In the genomic region with DNA sequence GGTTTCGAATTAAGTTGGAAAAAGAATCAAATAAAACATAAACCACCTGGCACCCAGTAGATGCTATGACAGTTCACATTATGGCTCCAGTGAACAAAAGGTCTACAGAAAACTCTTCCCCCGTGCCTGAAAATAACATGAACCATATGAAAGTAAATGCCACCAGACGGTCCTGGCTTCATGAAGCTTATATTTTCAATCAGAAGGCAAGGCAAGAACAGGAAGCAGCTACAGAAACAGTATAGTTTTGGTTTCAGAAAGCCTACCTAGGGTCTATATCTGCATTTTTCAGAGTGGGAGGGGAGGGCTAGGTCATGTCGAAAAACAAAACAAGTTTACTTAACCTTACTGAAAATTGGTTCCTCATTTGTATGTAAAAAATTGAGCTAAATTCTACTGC, we compare ENCODE assay signal across 10 cellular contexts. TPM values are rescaled to one million over a fixed set of nuclear protein-coding genes. Genes with fewer than 3 reads are reported as not detected.
DNase-seq lines count a peak whose midpoint lies in the region; ATAC-seq and TF ChIP-seq lines count a peak whose summit lies in the region.
"Had no signal": no experiment of that assay in that cellular context is flagged by ENCODE, and none has a peak within 500 bp of the region (broad histone marks: within the 10 kb centered on the region; RNA-seq: fewer than 3 reads in every experiment).

No MANE protein-coding gene starts in this region.

- H3K36me3 ChIP-seq in brain microvascular endothelial cell (replicated peaks), result no peaks in the 10 kb centered on the region

- DNase-seq in activated T-cell treated with anti-CD3 and anti-CD28 coated beads, Interleukin-2, amount 50 U/mL, for 72 hours, result no peak
- DNase-seq in activated T-cell treated with anti-CD3 and anti-CD28 coated beads, Interleukin-2, amount 50 U/mL, for 1 hour, result no peak
- DNase-seq in NAMALWA (ENCODE audit: low spot score) (peak; percentile 81), head of caudate nucleus (no peak), brain microvascular endothelial cell (no peak), HFFc6 (no peak)
- DNase-seq: islet precursor cell had no signal

- H3K4me3 Mint-ChIP-seq in activated T-cell treated with anti-CD3 and anti-CD28 coated beads, Interleukin-2, amount 50 U/mL, for 72 hours, result peak overlapping the region; percentile 81 to 89
- peak overlapping the region; percentile 80 for H3K4me3 Mint-ChIP-seq in stimulated activated memory B cell treated with anti-CD40 and anti-IgM and Interleukin-4, amounts not matched to agents 10 μg/mL and 1 μg/mL and 100 μg/mL, for 72 hours
- no peak overlapping the region for H3K4me3 Mint-ChIP-seq in HFFc6

- H3K27me3 ChIP-seq in brain microvascular endothelial cell (replicated peaks), result no peaks in the 10 kb centered on the region

- ATAC-seq in activated T-cell treated with anti-CD3 and anti-CD28 coated beads, Interleukin-2, amount 50 U/mL, for 72 hours (replicated peaks in 1 of 2), result peak; percentile 25 to 33
- peak; percentile 62 for ATAC-seq in HG02759 (IDR thresholded peaks at IDR 0.05; ENCODE audit: unreplicated experiment)
- peak; percentile 80 for ATAC-seq in stimulated activated memory B cell treated with anti-CD40 and anti-IgM and Interleukin-4, amounts not matched to agents 10 μg/mL and 1 μg/mL and 100 μg/mL, for 72 hours
- ATAC-seq: SK-N-SH treated with all-trans-retinoic acid at 6 μM for 48 hours had no signal

- peaks cover 2 to 16% of the 10 kb centered on the region in 2 donors for H3K36me3 Mint-ChIP-seq in activated T-cell treated with anti-CD3 and anti-CD28 coated beads, Interleukin-2, amount 50 U/mL, for 72 hours (ENCODE audit: insufficient read depth in 2 of 2)
- peaks cover 49% of the 10 kb centered on the region for H3K36me3 Mint-ChIP-seq in stimulated activated memory B cell treated with anti-CD40 and anti-IgM and Interleukin-4, amounts not matched to agents 10 μg/mL and 1 μg/mL and 100 μg/mL, for 72 hours
- H3K36me3 Mint-ChIP-seq in HFFc6 (ENCODE audit: low read depth), result peaks cover 14% of the 10 kb centered on the region

- in situ Hi-C loops in brain microvascular endothelial cell (cut with HindIII; ENCODE audit: low pct_ligation_motif_present, low sequenced_read_pairs), result loop anchor here (25.0 kb wide), 1 partner anchor 100 kb away; a partner anchor contains a TSS

- peaks cover 91% of the 10 kb centered on the region for H3K4me1 Mint-ChIP-seq in activated T-cell treated with anti-CD3 and anti-CD28 coated beads, Interleukin-2, amount 50 U/mL, for 72 hours (ENCODE audit: low read depth)
- H3K4me1 Mint-ChIP-seq in stimulated activated memory B cell treated with anti-CD40 and anti-IgM and Interleukin-4, amounts not matched to agents 10 μg/mL and 1 μg/mL and 100 μg/mL, for 72 hours, result peaks cover 69% of the 10 kb centered on the region
- peaks cover 18% of the 10 kb centered on the region for H3K4me1 Mint-ChIP-seq in HFFc6 (ENCODE audit: low read depth)

- intact Hi-C loops in head of caudate nucleus (cut with DNase I), result no loop called here

- H3K27ac ChIP-seq in brain microvascular endothelial cell, result no peak overlapping the region

- H3K9me3 Mint-ChIP-seq in activated T-cell treated with anti-CD3 and anti-CD28 coated beads, Interleukin-2, amount 50 U/mL, for 72 hours, result peaks cover 0 to 1% of the 10 kb centered on the region in 2 donors
- peaks cover 12% of the 10 kb centered on the region for H3K9me3 Mint-ChIP-seq in stimulated activated memory B cell treated with anti-CD40 and anti-IgM and Interleukin-4, amounts not matched to agents 10 μg/mL and 1 μg/mL and 100 μg/mL, for 72 hours
- H3K9me3 Mint-ChIP-seq in HFFc6, result no peaks in the 10 kb centered on the region

- no peak overlapping the region for H3K4me3 ChIP-seq in brain microvascular endothelial cell (ENCODE audit: low read depth, low read length)

- H3K27ac Mint-ChIP-seq in activated T-cell treated with anti-CD3 and anti-CD28 coated beads, Interleukin-2, amount 50 U/mL, for 72 hours, result peak overlapping the region; percentile 84
- H3K27ac Mint-ChIP-seq in stimulated activated memory B cell treated with anti-CD40 and anti-IgM and Interleukin-4, amounts not matched to agents 10 μg/mL and 1 μg/mL and 100 μg/mL, for 72 hours, result no peak overlapping the region
- no peak overlapping the region; the same call in 1 of the 2 replicates for H3K27ac Mint-ChIP-seq in HFFc6

- TF ChIP-seq CTCF in brain microvascular endothelial cell (IDR thresholded peaks at IDR 0.05; ENCODE audit: low read depth, low read length, missing control alignments) (no peak), HFFc6 (IDR thresholded peaks at IDR 0.05) (no peak)

- H3K27me3 Mint-ChIP-seq in activated T-cell treated with anti-CD3 and anti-CD28 coated beads, Interleukin-2, amount 50 U/mL, for 72 hours (ENCODE audit: low read depth), result no peaks in the 10 kb centered on the region
- no peaks in the 10 kb centered on the region for H3K27me3 Mint-ChIP-seq in stimulated activated memory B cell treated with anti-CD40 and anti-IgM and Interleukin-4, amounts not matched to agents 10 μg/mL and 1 μg/mL and 100 μg/mL, for 72 hours
- H3K27me3 Mint-ChIP-seq in HFFc6 (ENCODE audit: insufficient read depth), result no peaks in the 10 kb centered on the region

RNA-seq across cellular contexts. Expression of a gene that starts 9.8 kb away (rescaled TPM):
- 10 to 100 TPM; 15.3 to 19.0 TPM for total RNA-seq in activated T-cell treated with anti-CD3 and anti-CD28 coated beads, Interleukin-2, amount 50 U/mL, for 72 hours
- 10 to 100 TPM; 17.6 to 22.2 (median 19.4) TPM for total RNA-seq in HFFc6 (2021; fragmentation: NEBNext Ultra II Directional; extraction: Animal tissue kit (Norgen Biotek cat#: 25700))

Comparison
In these comparisons a context has a peak if more than half of its experiments do, and no peak if none do; other contexts are left out.
1. ATAC-seq: peak in every context shown above with its lines; median percentile 80 in stimulated activated memory B cell treated with anti-CD40 and anti-IgM and Interleukin-4, amounts not matched to agents 10 μg/mL and 1 μg/mL and 100 μg/mL, for 72 hours; 62 in HG02759; 29 in activated T-cell treated with anti-CD3 and anti-CD28 coated beads, Interleukin-2, amount 50 U/mL, for 72 hours.